In the genomic region with DNA sequence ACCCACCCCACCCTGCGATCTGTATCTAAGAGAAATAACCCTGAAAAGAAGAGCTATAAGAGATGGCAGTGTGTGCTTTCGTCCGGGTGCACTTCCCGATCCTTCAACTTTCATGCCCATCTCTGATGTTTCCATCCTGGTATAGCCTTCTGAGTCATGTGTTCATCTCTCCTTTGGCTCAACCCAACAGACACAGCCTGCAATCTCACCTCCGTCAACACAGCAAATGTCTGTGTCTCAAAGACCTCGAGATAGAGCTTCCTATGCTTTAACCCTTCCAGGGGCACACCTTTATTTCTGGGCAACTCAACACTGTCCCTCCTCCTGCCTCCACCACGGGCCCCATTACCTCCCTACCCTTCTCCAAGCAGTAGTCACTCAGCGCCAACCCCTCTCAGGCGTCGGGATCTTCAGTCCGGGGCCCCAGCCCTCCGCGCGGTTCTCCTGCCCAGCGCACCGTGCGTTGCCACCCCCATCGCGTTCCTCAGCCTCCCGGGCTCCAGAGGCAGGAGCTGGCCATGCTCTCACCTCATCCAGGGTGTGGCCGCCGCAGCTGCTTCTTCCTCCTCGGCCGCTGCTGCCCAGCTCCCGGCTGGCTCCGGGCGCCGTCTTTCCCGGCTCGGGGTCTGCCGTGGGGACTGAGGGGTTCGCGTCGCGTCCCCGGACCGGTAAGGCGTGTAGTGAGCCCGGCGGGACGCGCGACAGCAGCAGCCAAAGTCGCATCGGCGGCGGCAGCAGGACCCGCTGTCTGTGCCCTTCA, we compare ENCODE assay signal across 7 cellular contexts.
A peak's percentile ranks its signal among the peaks of the same experiment; 100 is the strongest.
DNase-seq lines count a peak whose midpoint lies in the region; ATAC-seq and TF ChIP-seq lines count a peak whose summit lies in the region.
"Not testable (repeated sequence)": the region's sequence is repeated elsewhere in the genome, so short reads cannot be mapped to it uniquely, and the experiment has no call there.

No MANE protein-coding gene starts in this region.

- H3K9me3 ChIP-seq in IMR-90 (ENCODE audit: control insufficient read depth, insufficient read depth, low read length); heart right ventricle; left lung: not testable (repeated sequence)

- H4K91ac ChIP-seq in IMR-90 (ENCODE audit: insufficient read depth, low read depth, low read length): not testable (repeated sequence)

- not testable (repeated sequence) for H2BK15ac ChIP-seq in IMR-90 (ENCODE audit: low read depth, low read length)

- H2BK5ac ChIP-seq in IMR-90 (ENCODE audit: low read depth, low read length, poor library complexity, severe bottlenecking): not testable (repeated sequence)

- H3K27ac Mint-ChIP-seq in activated CD8-positive, alpha-beta T cell treated with anti-CD3 and anti-CD28 coated beads for 36 hours; naive thymus-derived CD8-positive, alpha-beta T cell; stimulated activated effector memory CD8-positive, alpha-beta T cell treated with anti-CD3 and anti-CD28 coated beads, Interleukin-12 subunit alpha, Interleukin-12 subunit beta, amount 100 ng/mL, for 72 hours: not testable (repeated sequence)

- not testable (repeated sequence) for TF ChIP-seq RAD21 in IMR-90 (IDR thresholded peaks at IDR 0.05; ENCODE audit: low read length)

- not testable (repeated sequence) for H3K56ac ChIP-seq in IMR-90 (ENCODE audit: extremely low read depth, insufficient read depth, low read length)

- H3K36me3 Mint-ChIP-seq in activated CD8-positive, alpha-beta T cell treated with anti-CD3 and anti-CD28 coated beads for 36 hours (ENCODE audit: low read depth); naive thymus-derived CD8-positive, alpha-beta T cell; stimulated activated effector memory CD8-positive, alpha-beta T cell treated with anti-CD3 and anti-CD28 coated beads, Interleukin-12 subunit alpha, Interleukin-12 subunit beta, amount 100 ng/mL, for 72 hours: not testable (repeated sequence)

- H3K4me1 ChIP-seq in IMR-90 (ENCODE audit: control insufficient read depth, insufficient read depth, low read length); heart right ventricle; left lung: not testable (repeated sequence)

- ATAC-seq in IMR-90 (ENCODE audit: low read depth): peak; percentile 84
- ATAC-seq in activated CD8-positive, alpha-beta T cell treated with anti-CD3 and anti-CD28 coated beads for 36 hours: peak; percentile 34
- ATAC-seq in esophagus mucosa: peak; percentile 50
- ATAC-seq in heart right ventricle: peak in 7 of 8 donors; percentile 16 to 74 (median 39)
- peak; percentile 71 for ATAC-seq in left lung
- peak; percentile 47 for ATAC-seq in naive thymus-derived CD8-positive, alpha-beta T cell
- ATAC-seq in stimulated activated effector memory CD8-positive, alpha-beta T cell treated with anti-CD3 and anti-CD28 coated beads, Interleukin-12 subunit alpha, Interleukin-12 subunit beta, amount 100 ng/mL, for 72 hours: peak; percentile 32

- not testable (repeated sequence) for H3K36me3 ChIP-seq in IMR-90 (ENCODE audit: control insufficient read depth, insufficient read depth, low read length); heart right ventricle; left lung

- not testable (repeated sequence) for H2BK120ac ChIP-seq in IMR-90 (ENCODE audit: low read depth, low read length)

- H2AK5ac ChIP-seq in IMR-90 (ENCODE audit: low read depth, low read length): not testable (repeated sequence)

- not testable (repeated sequence) for H3K27me3 Mint-ChIP-seq in activated CD8-positive, alpha-beta T cell treated with anti-CD3 and anti-CD28 coated beads for 36 hours; naive thymus-derived CD8-positive, alpha-beta T cell

- not testable (repeated sequence) for H3K79me1 ChIP-seq in IMR-90 (ENCODE audit: low read depth in 1 of 2, low read length in 2 of 2)

- H2BK20ac ChIP-seq in IMR-90 (ENCODE audit: low read depth, low read length): not testable (repeated sequence)

- not testable (repeated sequence) for H3K14ac ChIP-seq in IMR-90 (replicated peaks; ENCODE audit: low read depth, low read length)

- dilution Hi-C loops in IMR-90 (cut with HindIII; ENCODE audit: low sequenced_read_pairs, unreplicated experiment): not testable (repeated sequence)

- not testable (repeated sequence) for H4K5ac ChIP-seq in IMR-90 (ENCODE audit: low read depth, low read length)

- not testable (repeated sequence) for H3K4me3 Mint-ChIP-seq in activated CD8-positive, alpha-beta T cell treated with anti-CD3 and anti-CD28 coated beads for 36 hours; naive thymus-derived CD8-positive, alpha-beta T cell; stimulated activated effector memory CD8-positive, alpha-beta T cell treated with anti-CD3 and anti-CD28 coated beads, Interleukin-12 subunit alpha, Interleukin-12 subunit beta, amount 100 ng/mL, for 72 hours

- H4K8ac ChIP-seq in IMR-90 (ENCODE audit: low read depth in 2 of 2, low read length in 2 of 2): not testable (repeated sequence)

- intact Hi-C loops in IMR-90 (cut with micrococcal nuclease); activated CD8-positive, alpha-beta T cell treated with anti-CD3 and anti-CD28 coated beads for 36 hours (cut with micrococcal nuclease); heart right ventricle (cut with DNase I); left lung (cut with DNase I): not testable (repeated sequence)

- not testable (repeated sequence) for TF ChIP-seq POLR2A in IMR-90 (IDR thresholded peaks at IDR 0.05; ENCODE audit: low read depth, low read length)

- not testable (repeated sequence) for H3K9me1 ChIP-seq in IMR-90 (ENCODE audit: insufficient read depth, low read length)

- H2AFZ ChIP-seq in IMR-90 (replicated peaks; ENCODE audit: low read length, poor library complexity): not testable (repeated sequence)

- TF ChIP-seq CTCF in IMR-90 (conservative IDR thresholded peaks at IDR 0.05; ENCODE audit: low read depth, low read length); activated CD8-positive, alpha-beta T cell treated with anti-CD3 and anti-CD28 coated beads for 36 hours (IDR thresholded peaks at IDR 0.05); heart right ventricle (IDR thresholded peaks at IDR 0.05); left lung (IDR thresholded peaks at IDR 0.05): not testable (repeated sequence)

- H3K18ac ChIP-seq in IMR-90 (ENCODE audit: low read depth, low read length): not testable (repeated sequence)

- H3K4me3 ChIP-seq in IMR-90 (ENCODE audit: insufficient read depth, low read depth, low read length); heart right ventricle; left lung: not testable (repeated sequence)

- DNase-seq in IMR-90; activated CD8-positive, alpha-beta T cell treated with anti-CD3 and anti-CD28 coated beads for 36 hours; heart right ventricle; left lung; naive thymus-derived CD8-positive, alpha-beta T cell; stimulated activated effector memory CD8-positive, alpha-beta T cell treated with anti-CD3 and anti-CD28 coated beads, Interleukin-12 subunit alpha, Interleukin-12 subunit beta, amount 100 ng/mL, for 72 hours (ENCODE audit: low spot score in 2 of 2): not testable (repeated sequence)

- not testable (repeated sequence) for H2AK9ac ChIP-seq in IMR-90 (replicated peaks; ENCODE audit: low read depth, low read length, poor library complexity)

- not testable (repeated sequence) for H3K9me3 Mint-ChIP-seq in activated CD8-positive, alpha-beta T cell treated with anti-CD3 and anti-CD28 coated beads for 36 hours; naive thymus-derived CD8-positive, alpha-beta T cell; stimulated activated effector memory CD8-positive, alpha-beta T cell treated with anti-CD3 and anti-CD28 coated beads, Interleukin-12 subunit alpha, Interleukin-12 subunit beta, amount 100 ng/mL, for 72 hours

- in situ Hi-C loops in IMR-90 (cut with MboI; ENCODE audit: low sequenced_read_pairs): not testable (repeated sequence)

- not testable (repeated sequence) for H4K20me1 ChIP-seq in IMR-90 (ENCODE audit: insufficient read depth, low read length)

- H3K4me1 Mint-ChIP-seq in activated CD8-positive, alpha-beta T cell treated with anti-CD3 and anti-CD28 coated beads for 36 hours (ENCODE audit: low read depth); naive thymus-derived CD8-positive, alpha-beta T cell; stimulated activated effector memory CD8-positive, alpha-beta T cell treated with anti-CD3 and anti-CD28 coated beads, Interleukin-12 subunit alpha, Interleukin-12 subunit beta, amount 100 ng/mL, for 72 hours: not testable (repeated sequence)

- BruUV-seq in IMR-90 (replicated peaks; lab: Mats Ljungman, UMichigan): not testable (repeated sequence)

- H3K27ac ChIP-seq in IMR-90 (ENCODE audit: insufficient read depth, low read length); heart right ventricle; left lung: not testable (repeated sequence)

- H3K27me3 ChIP-seq in IMR-90 (ENCODE audit: control insufficient read depth, insufficient read depth, low read length); heart right ventricle; left lung: not testable (repeated sequence)

- WGBS in IMR-90 (ENCODE audit: extremely low coverage in 2 of 2, insufficient read length in 1 of 2), 2 experiments: no CpG with 5 or more reads among the region's 48 CpGs
- whole genome bisulfite sequencing in heart right ventricle, 2 donors: no CpG with 5 or more reads among the region's 48 CpGs

- not testable (repeated sequence) for H3K4ac ChIP-seq in IMR-90 (ENCODE audit: low read depth, low read length)

- not testable (repeated sequence) for H3K9ac ChIP-seq in IMR-90 (ENCODE audit: low read depth, low read length)

- CTCF ChIA-PET in IMR-90 (lab: Yijun Ruan, JAX); activated CD8-positive, alpha-beta T cell treated with anti-CD3 and anti-CD28 coated beads for 36 hours (lab: Charles Lee): not testable (repeated sequence)

- POLR2A ChIA-PET in IMR-90 (lab: Charles Lee; ENCODE audit: unreplicated experiment); activated CD8-positive, alpha-beta T cell treated with anti-CD3 and anti-CD28 coated beads for 36 hours (lab: Charles Lee); naive thymus-derived CD8-positive, alpha-beta T cell (lab: Charles Lee): not testable (repeated sequence)

- not testable (repeated sequence) for H3K23ac ChIP-seq in IMR-90 (ENCODE audit: low read depth, low read length)

- not testable (repeated sequence) for H3K4me2 ChIP-seq in IMR-90 (ENCODE audit: low read depth, low read length)

Comparison
In these comparisons a context has a peak if more than half of its experiments do, and no peak if none do; other contexts are left out.
1. ATAC-seq: peak in every context shown above with its lines; median percentile 84 in IMR-90; 71 in left lung; 50 in esophagus mucosa; 47 in naive thymus-derived CD8-positive, alpha-beta T cell; 39 in heart right ventricle; 34 in activated CD8-positive, alpha-beta T cell treated with anti-CD3 and anti-CD28 coated beads for 36 hours; 32 in stimulated activated effector memory CD8-positive, alpha-beta T cell treated with anti-CD3 and anti-CD28 coated beads, Interleukin-12 subunit alpha, Interleukin-12 subunit beta, amount 100 ng/mL, for 72 hours.